19 cellular contexts compared by ENCODE assay signal in the genomic region with DNA sequence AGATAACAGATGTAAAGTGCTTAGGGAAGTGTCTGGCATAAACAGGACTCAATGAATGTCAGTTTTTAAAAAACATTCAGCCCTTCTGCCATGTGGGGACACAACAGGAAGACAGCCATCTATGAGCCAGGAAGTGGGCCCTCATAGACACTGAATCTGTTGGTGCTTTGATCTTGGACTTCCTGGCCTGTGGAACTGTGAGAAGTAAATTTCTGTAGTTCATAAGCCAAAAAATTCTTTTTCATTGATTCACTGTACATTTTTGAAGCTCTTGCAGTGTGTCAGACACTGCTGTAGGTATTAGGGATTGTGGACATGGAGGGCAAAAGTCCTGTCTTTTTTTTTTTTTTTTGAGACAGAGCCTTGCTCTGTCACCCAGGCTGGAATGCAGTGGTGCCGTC.
DNase-seq lines count a peak whose midpoint lies in the region; ATAC-seq and TF ChIP-seq lines count a peak whose summit lies in the region.
"Had no signal": no experiment of that assay in that cellular context is flagged by ENCODE, and none has a peak within 500 bp of the region (broad histone marks: within the 10 kb centered on the region; RNA-seq: fewer than 3 reads in every experiment).

No MANE protein-coding gene starts in this region.

- TF ChIP-seq CTCF in A673 (conservative IDR thresholded peaks at IDR 0.05; ENCODE audit: low read depth, low read length) (no peak), foreskin fibroblast (IDR thresholded peaks at IDR 0.05; ENCODE audit: low read depth, low read length) (no peak)

- DNase-seq in A673 (ENCODE audit: low spot score) (peak; percentile 24), GM04504 (ENCODE audit: low read depth) (peak; percentile 23), SW 1271 (lab: John Stamatoyannopoulos, UW) (peak; percentile 29), foreskin fibroblast (peak; percentile 44 to 50), H4 (ENCODE audit: low spot score) (no peak), hypothalamus (lab: John Stamatoyannopoulos, UW) (no peak)
- DNase-seq in activated CD4-positive, alpha-beta memory T cell treated with anti-CD3 and anti-CD28 coated beads, Interleukin-2, amount 10 ng/mL, durations not matched to agents 7 days and 5 days: no peak
- DNase-seq: activated CD4-positive, alpha-beta memory T cell treated with anti-CD3 and anti-CD28 coated beads for 36 hours; activated T-cell treated with anti-CD3 and anti-CD28 coated beads, Interleukin-2, amount 50 U/mL, for 4 hours; H9; NCI-H1417; right cardiac atrium; WERI-Rb-1 had no signal

- intact Hi-C loops in A673 (cut with micrococcal nuclease; ENCODE audit: unreplicated experiment): no loop called here

- H3K36me3 ChIP-seq in A673 (ENCODE audit: insufficient read depth, low read length, poor library complexity, severe bottlenecking): no peaks in the 10 kb centered on the region
- H3K36me3 ChIP-seq: breast epithelium, neutrophil, WERI-Rb-1 had no signal

- H3K4me3 Mint-ChIP-seq in activated CD4-positive, alpha-beta memory T cell treated with anti-CD3 and anti-CD28 coated beads, Interleukin-2, amount 10 ng/mL, durations not matched to agents 7 days and 5 days: no peak overlapping the region
- H3K4me3 Mint-ChIP-seq: activated CD4-positive, alpha-beta memory T cell treated with anti-CD3 and anti-CD28 coated beads for 36 hours; activated naive CD4-positive, alpha-beta T cell treated with anti-CD3 and anti-CD28 coated beads, Interleukin-2, amount 50 U/mL, for 24 hours; activated T-cell treated with anti-CD3 and anti-CD28 coated beads, Interleukin-2, amount 50 U/mL, for 4 hours; H9; stimulated activated naive CD8-positive, alpha-beta T cell treated with anti-CD3 and anti-CD28 coated beads, Interleukin-15, Interleukin-2, amounts not matched to agents 100 ng/mL and 50 ng/mL, for 24 hours had no signal

- POLR2A ChIA-PET in A673 (lab: Charles Lee; ENCODE audit: low non-redundant PET): no interaction called here
- POLR2A ChIA-PET in activated CD4-positive, alpha-beta memory T cell treated with anti-CD3 and anti-CD28 coated beads, Interleukin-2, amount 10 ng/mL, durations not matched to agents 7 days and 5 days (lab: Charles Lee): no interaction called here

- H3K4me3 ChIP-seq in A673 (ENCODE audit: low read depth, low read length, poor library complexity, severe bottlenecking): no peak overlapping the region
- no peak overlapping the region for H3K4me3 ChIP-seq in foreskin fibroblast (ENCODE audit: low read depth in 1 of 2, low read length in 2 of 2)
- H3K4me3 ChIP-seq: breast epithelium had no signal

- peaks cover 13% of the 10 kb centered on the region for H3K27me3 Mint-ChIP-seq in activated CD4-positive, alpha-beta memory T cell treated with anti-CD3 and anti-CD28 coated beads, Interleukin-2, amount 10 ng/mL, durations not matched to agents 7 days and 5 days

- ATAC-seq in GM18907 (IDR thresholded peaks at IDR 0.05; ENCODE audit: unreplicated experiment): no peak
- ATAC-seq: activated T-cell treated with anti-CD3 and anti-CD28 coated beads, Interleukin-2, amount 50 U/mL, for 4 hours; right cardiac atrium; Right ventricle myocardium inferior had no signal

- H3K27ac Mint-ChIP-seq in activated CD4-positive, alpha-beta memory T cell treated with anti-CD3 and anti-CD28 coated beads, Interleukin-2, amount 10 ng/mL, durations not matched to agents 7 days and 5 days: no peak overlapping the region
- H3K27ac Mint-ChIP-seq: activated CD4-positive, alpha-beta memory T cell treated with anti-CD3 and anti-CD28 coated beads for 36 hours; activated naive CD4-positive, alpha-beta T cell treated with anti-CD3 and anti-CD28 coated beads, Interleukin-2, amount 50 U/mL, for 24 hours; H9; stimulated activated naive CD8-positive, alpha-beta T cell treated with anti-CD3 and anti-CD28 coated beads, Interleukin-15, Interleukin-2, amounts not matched to agents 100 ng/mL and 50 ng/mL, for 24 hours had no signal

- H3K27me3 ChIP-seq in A673 (replicated peaks; ENCODE audit: insufficient read depth, low read depth, low read length, poor library complexity): peaks cover 5% of the 10 kb centered on the region
- H3K27me3 ChIP-seq: breast epithelium had no signal

- H3K27ac ChIP-seq in A673 (ENCODE audit: low read depth, low read length, poor library complexity, severe bottlenecking): no peak overlapping the region
- H3K27ac ChIP-seq: breast epithelium, neutrophil, WERI-Rb-1 had no signal

- H3K9me3 ChIP-seq in A673 (ENCODE audit: low read depth, low read length, poor library complexity, severe bottlenecking): no peaks in the 10 kb centered on the region
- H3K9me3 ChIP-seq: neutrophil had no signal

- H3K36me3 Mint-ChIP-seq in activated CD4-positive, alpha-beta memory T cell treated with anti-CD3 and anti-CD28 coated beads, Interleukin-2, amount 10 ng/mL, durations not matched to agents 7 days and 5 days (ENCODE audit: low read depth): no peaks in the 10 kb centered on the region
- H3K36me3 Mint-ChIP-seq: activated CD4-positive, alpha-beta memory T cell treated with anti-CD3 and anti-CD28 coated beads for 36 hours had no signal

- no peaks in the 10 kb centered on the region for H3K4me1 ChIP-seq in A673 (ENCODE audit: insufficient read depth, low read length, poor library complexity, severe bottlenecking)
- H3K4me1 ChIP-seq: breast epithelium had no signal

- H3K4me1 Mint-ChIP-seq in activated CD4-positive, alpha-beta memory T cell treated with anti-CD3 and anti-CD28 coated beads, Interleukin-2, amount 10 ng/mL, durations not matched to agents 7 days and 5 days: no peaks in the 10 kb centered on the region
- H3K4me1 Mint-ChIP-seq: H9 had no signal

- no TSS peak for BruUV-seq in A673 (replicated peaks; lab: Mats Ljungman, UMichigan)

- CTCF ChIA-PET in A673 (lab: Charles Lee): interaction anchor here (0.6 kb wide), 2 partner anchors 85 to 100 kb away, joined by 3 to 4 read pairs; no protein-coding TSS in a partner anchor
- CTCF ChIA-PET in activated CD4-positive, alpha-beta memory T cell treated with anti-CD3 and anti-CD28 coated beads, Interleukin-2, amount 10 ng/mL, durations not matched to agents 7 days and 5 days (lab: Charles Lee): no interaction called here

- H3K9me3 Mint-ChIP-seq in activated CD4-positive, alpha-beta memory T cell treated with anti-CD3 and anti-CD28 coated beads, Interleukin-2, amount 10 ng/mL, durations not matched to agents 7 days and 5 days: no peaks in the 10 kb centered on the region
- H3K9me3 Mint-ChIP-seq: activated naive CD4-positive, alpha-beta T cell treated with anti-CD3 and anti-CD28 coated beads, Interleukin-2, amount 50 U/mL, for 24 hours; stimulated activated naive CD8-positive, alpha-beta T cell treated with anti-CD3 and anti-CD28 coated beads, Interleukin-15, Interleukin-2, amounts not matched to agents 100 ng/mL and 50 ng/mL, for 24 hours had no signal

Comparison
In these comparisons a context has a peak if more than half of its experiments do, and no peak if none do; other contexts are left out.
1. DNase-seq: peak in A673 (single experiment), GM04504 (single experiment), SW 1271 (2 of 2) and foreskin fibroblast (2 of 2); none in H4 (single experiment), activated CD4-positive, alpha-beta memory T cell treated with anti-CD3 and anti-CD28 coated beads, Interleukin-2, amount 10 ng/mL, durations not matched to agents 7 days and 5 days (single experiment) and hypothalamus (0 of 51).